In genomic region chr17:64741038-64741641, GRCh38 we compare ENCODE assay signal across 9 cellular contexts.
DNase-seq lines count a peak whose midpoint lies in the region; ATAC-seq and TF ChIP-seq lines count a peak whose summit lies in the region.
"Had no signal": no experiment of that assay in that cellular context is flagged by ENCODE, and none has a peak within 500 bp of the region (broad histone marks: within the 10 kb centered on the region; RNA-seq: fewer than 3 reads in every experiment).

No MANE protein-coding gene starts in this region.

- H3K36me3 ChIP-seq in Loucy (ENCODE audit: insufficient read depth, low read length) (no peaks in the 10 kb centered on the region), left lung (no peaks in the 10 kb centered on the region), stomach smooth muscle (ENCODE audit: control insufficient read depth in 2 of 2, insufficient read depth in 2 of 2, low read length in 2 of 2) (no peaks in the 10 kb centered on the region)

- H3K9me3 ChIP-seq in Loucy (ENCODE audit: insufficient read depth, low read depth, low read length), result no peaks in the 10 kb centered on the region
- no peaks in the 10 kb centered on the region for H3K9me3 ChIP-seq in left lung
- no peaks in the 10 kb centered on the region for H3K9me3 ChIP-seq in stomach smooth muscle (ENCODE audit: control insufficient read depth in 2 of 2, low read length in 2 of 2)

- H3K27me3 Mint-ChIP-seq in progenitor cell of endocrine pancreas, result no peaks in the 10 kb centered on the region

- peak; percentile 64 for ATAC-seq in left lung
- ATAC-seq: HCT116 had no signal

- H3K4me1 ChIP-seq in Loucy (ENCODE audit: insufficient read depth, low read length, poor library complexity, severe bottlenecking) (peaks cover 18% of the 10 kb centered on the region), left lung (peaks cover 26 to 35% of the 10 kb centered on the region in 2 donors), stomach smooth muscle (ENCODE audit: control insufficient read depth, insufficient read depth, low read length) (peaks cover 6% of the 10 kb centered on the region)

- H3K79me2 ChIP-seq in Loucy (ENCODE audit: insufficient read depth, low read length), result no peaks in the 10 kb centered on the region

- TF ChIP-seq CTCF in Loucy (conservative IDR thresholded peaks at IDR 0.05; ENCODE audit: low read length), result no peak
- no peak for TF ChIP-seq CTCF in left lung (IDR thresholded peaks at IDR 0.05)
- TF ChIP-seq CTCF in progenitor cell of endocrine pancreas (IDR thresholded peaks at IDR 0.05; ENCODE audit: unreplicated experiment), result no peak
- no peak for TF ChIP-seq CTCF in GM10266 (IDR thresholded peaks at IDR 0.05; ENCODE audit: control insufficient read depth, insufficient read depth, low read depth, missing control alignments)

- no peaks in the 10 kb centered on the region for H3K9me3 Mint-ChIP-seq in progenitor cell of endocrine pancreas (ENCODE audit: low read depth)

- DNase-seq in left lung (peak in 1 of 2 donors; percentile 71), progenitor cell of endocrine pancreas (ENCODE audit: low spot score, unreplicated experiment) (no peak), NCI-H2029 (lab: John Stamatoyannopoulos, UW) (no peak), GM10266 (ENCODE audit: extremely low spot score) (no peak), GOT3 (lab: John Stamatoyannopoulos, UW) (no peak)

- no peaks in the 10 kb centered on the region for H3K9me2 ChIP-seq in Loucy (replicated peaks; ENCODE audit: low read depth, low read length)

- no peaks in the 10 kb centered on the region for H3K27me3 ChIP-seq in Loucy (ENCODE audit: insufficient read depth, low read length, poor library complexity, severe bottlenecking)
- no peaks in the 10 kb centered on the region for H3K27me3 ChIP-seq in left lung
- H3K27me3 ChIP-seq in stomach smooth muscle (ENCODE audit: control insufficient read depth in 1 of 2, insufficient read depth in 2 of 2, low read length in 2 of 2), result no peaks in the 10 kb centered on the region

- no peak overlapping the region for H3K4me3 Mint-ChIP-seq in progenitor cell of endocrine pancreas (ENCODE audit: low read depth)

- no peaks in the 10 kb centered on the region for H4K20me1 ChIP-seq in Loucy (ENCODE audit: insufficient read depth, low read length, poor library complexity, severe bottlenecking)

- H3K36me3 Mint-ChIP-seq in progenitor cell of endocrine pancreas (ENCODE audit: insufficient read depth), result no peaks in the 10 kb centered on the region

- peak overlapping the region; percentile 33 for H3K4me2 ChIP-seq in Loucy (ENCODE audit: low read depth, low read length, poor library complexity, severe bottlenecking)

- peak overlapping the region; percentile 66 for H3K9ac ChIP-seq in Loucy (ENCODE audit: low read depth, low read length, poor library complexity, severe bottlenecking)
- no peak overlapping the region for H3K9ac ChIP-seq in stomach smooth muscle (ENCODE audit: low read length in 2 of 2)

- H3F3A ChIP-seq in Loucy (ENCODE audit: low read depth), result peaks cover 3% of the 10 kb centered on the region; the same call in 1 of the 2 replicates

- H3K27ac ChIP-seq in cingulate gyrus (ENCODE audit: low read depth, low read length), result peak overlapping the region; percentile 39
- H3K27ac ChIP-seq in left lung, result peak overlapping the region; percentile 66 to 76
- H3K27ac ChIP-seq in stomach smooth muscle (ENCODE audit: low read length), result peak overlapping the region; percentile 6

- peak overlapping the region; percentile 4 for H3K4me3 ChIP-seq in Loucy (ENCODE audit: low read length, poor library complexity, severe bottlenecking)
- no peak overlapping the region for H3K4me3 ChIP-seq in left lung
- H3K4me3 ChIP-seq in stomach smooth muscle (ENCODE audit: low read length in 2 of 2), result no peak overlapping the region

- peaks cover 1% of the 10 kb centered on the region for H3K4me1 Mint-ChIP-seq in progenitor cell of endocrine pancreas (ENCODE audit: low read depth)

- H3K27ac Mint-ChIP-seq in progenitor cell of endocrine pancreas, result no peak overlapping the region

- intact Hi-C loops in left lung (cut with DNase I), result no loop called here

- peak overlapping the region; percentile 70 for H2AFZ ChIP-seq in Loucy (ENCODE audit: low read length)

Comparison
In these comparisons a context has a peak if more than half of its experiments do, and no peak if none do; other contexts are left out.
1. H3K27ac ChIP-seq: peak in every context shown above with its lines; median percentile 71 in left lung; 39 in cingulate gyrus; 6 in stomach smooth muscle.